In genomic region chr16:88995746-88996535, GRCh38 we compare ENCODE assay signal across 19 cellular contexts. TPM values are rescaled to one million over a fixed set of nuclear protein-coding genes. Genes with fewer than 3 reads are reported as not detected.
DNase-seq lines count a peak whose midpoint lies in the region; ATAC-seq and TF ChIP-seq lines count a peak whose summit lies in the region.
"Had no signal": no experiment of that assay in that cellular context is flagged by ENCODE, and none has a peak within 500 bp of the region (broad histone marks: within the 10 kb centered on the region; RNA-seq: fewer than 3 reads in every experiment).

No MANE protein-coding gene starts in this region.

- H4K20me1 ChIP-seq in BLaER1 (no peaks in the 10 kb centered on the region), osteoblast (ENCODE audit: insufficient read depth, low read length) (no peaks in the 10 kb centered on the region)

- peaks cover 5% of the 10 kb centered on the region for H3K9me3 Mint-ChIP-seq in endothelial cell (ENCODE audit: unreplicated experiment)

- H3K4me3 Mint-ChIP-seq in endothelial cell (ENCODE audit: unreplicated experiment) = no peak overlapping the region
- H3K4me3 Mint-ChIP-seq: CD4-positive, CD25-positive, alpha-beta regulatory T cell; CD8-positive, alpha-beta T cell; GM23338; H9 had no signal

- DNase-seq in myocyte (ENCODE audit: low read depth) (peak; percentile 53), osteoblast (ENCODE audit: insufficient read length, low spot score, missing footprints) (peak; percentile 84), endothelial cell (ENCODE audit: low spot score) (no peak)
- no peak for DNase-seq in stimulated activated CD4-positive, alpha-beta T cell treated with anti-CD3 and anti-CD28 coated beads, Interleukin-4, amount 100 ng/mL, for 24 hours
- DNase-seq: Caco-2; CD4-positive, CD25-positive, alpha-beta regulatory T cell; CD8-positive, alpha-beta T cell; DMS153; DND-41; H9 had no signal

- H3K9me3 ChIP-seq in BLaER1 = peaks cover 45% of the 10 kb centered on the region
- peaks cover 32% of the 10 kb centered on the region for H3K9me3 ChIP-seq in KOPT-K1 (ENCODE audit: insufficient read depth, low read length, poor library complexity, severe bottlenecking)
- peaks cover 3% of the 10 kb centered on the region for H3K9me3 ChIP-seq in osteoblast (ENCODE audit: low read depth, low read length)

- H3K27me3 Mint-ChIP-seq in endothelial cell (ENCODE audit: unreplicated experiment) = peaks cover 11% of the 10 kb centered on the region
- H3K27me3 Mint-ChIP-seq: CD4-positive, CD25-positive, alpha-beta regulatory T cell had no signal

- H3K4me2 ChIP-seq in BLaER1 (0 out of 2 replicates have a peak overlapping the region, but pooled peaks have one; percentile 55), osteoblast (ENCODE audit: insufficient read depth, low read length) (no peak overlapping the region)
- H3K4me2 ChIP-seq: GM23338 had no signal

- H3K4me1 Mint-ChIP-seq in endothelial cell (ENCODE audit: unreplicated experiment) = peaks cover 8% of the 10 kb centered on the region

- H3K27ac Mint-ChIP-seq in endothelial cell (ENCODE audit: unreplicated experiment) = no peak overlapping the region
- H3K27ac Mint-ChIP-seq: CD4-positive, CD25-positive, alpha-beta regulatory T cell; CD8-positive, alpha-beta T cell had no signal

- no peak overlapping the region; the same call in 1 of the 2 replicates for H3K9ac ChIP-seq in BLaER1

- H3K79me2 ChIP-seq in osteoblast (ENCODE audit: insufficient read depth, low read length) = no peaks in the 10 kb centered on the region

- H3K36me3 Mint-ChIP-seq in endothelial cell (ENCODE audit: low read depth, unreplicated experiment) = peaks cover 9% of the 10 kb centered on the region
- H3K36me3 Mint-ChIP-seq: CD8-positive, alpha-beta T cell had no signal

- H3K27ac ChIP-seq in BLaER1 (peak overlapping the region; percentile 76; the same call in 1 of the 2 replicates), KOPT-K1 (ENCODE audit: low read depth, low read length, poor library complexity, severe bottlenecking) (peak overlapping the region; percentile 99), osteoblast (ENCODE audit: low read depth, low read length) (no peak overlapping the region)
- H3K27ac ChIP-seq: C4-2B had no signal

- TF ChIP-seq CTCF in osteoblast (IDR thresholded peaks at IDR 0.05; ENCODE audit: extremely low read depth, low read depth, low read length) = no peak
- no peak for TF ChIP-seq CTCF in endothelial cell (IDR thresholded peaks at IDR 0.05; ENCODE audit: unreplicated experiment)

- H3K4me3 ChIP-seq in BLaER1 (no peak overlapping the region), osteoblast (ENCODE audit: insufficient read depth, low read length) (no peak overlapping the region)
- H3K4me3 ChIP-seq: GM23338 had no signal

- no peak for ATAC-seq in HG03135 (IDR thresholded peaks at IDR 0.05; ENCODE audit: unreplicated experiment)
- ATAC-seq: CD8-positive, alpha-beta T cell; GM23338; HCT116 had no signal

- peaks cover 50% of the 10 kb centered on the region for H3K4me1 ChIP-seq in BLaER1
- no peaks in the 10 kb centered on the region for H3K4me1 ChIP-seq in osteoblast (ENCODE audit: insufficient read depth, low read length)
- H3K4me1 ChIP-seq: Caco-2 had no signal

- no peak overlapping the region for H2AFZ ChIP-seq in osteoblast (ENCODE audit: low read length)

- H3K27me3 ChIP-seq in BLaER1 = no peaks in the 10 kb centered on the region
- H3K27me3 ChIP-seq in osteoblast (ENCODE audit: insufficient read depth, low read length) = peaks cover 7% of the 10 kb centered on the region

- H3K36me3 ChIP-seq in BLaER1 (0 out of 2 replicates have a peak, but pooled peaks cover 6% of the 10 kb centered on the region), KOPT-K1 (ENCODE audit: insufficient read depth, low read length) (no peaks in the 10 kb centered on the region), osteoblast (ENCODE audit: insufficient read depth, low read length) (no peaks in the 10 kb centered on the region)

RNA-seq across cellular contexts. Expression of gene CBFA2T3, which starts 18.9 kb away (rescaled TPM):
- total RNA-seq in myocyte (0.72 and 1.7 TPM in 2 replicates), osteoblast (not detected in 2 replicates), endothelial cell (ENCODE audit: unreplicated experiment) (1.6 TPM)
- polyA plus RNA-seq in myocyte (2012) = 1.6 TPM
- total RNA-seq: A172, H4 had no signal
- polyA plus RNA-seq: BJ had no signal

Comparison
In these comparisons a context has a peak if more than half of its experiments do, and no peak if none do; other contexts are left out.
1. DNase-seq: peak in myocyte (single experiment) and osteoblast (single experiment); none in stimulated activated CD4-positive, alpha-beta T cell treated with anti-CD3 and anti-CD28 coated beads, Interleukin-4, amount 100 ng/mL, for 24 hours (single experiment) and endothelial cell (single experiment).